7 cellular contexts compared by ENCODE assay signal in genomic region chr1:70354332-70355110, GRCh38.
DNase-seq lines count a peak whose midpoint lies in the region; ATAC-seq and FAIRE-seq lines count a peak whose summit lies in the region.

TSS of gene ANKRD13C (minus strand) at chr1:70354722. CDS start at chr1:70354408, 314 bp downstream.

- peak; percentile 84 for ATAC-seq in HG02981 (IDR thresholded peaks at IDR 0.05; ENCODE audit: unreplicated experiment)

- FAIRE-seq in GM18507 (lab: Jason Lieb, UNC) = peak; percentile 93

- DNase-seq in GM18507 (ENCODE audit: extremely low spot score, insufficient read length, low read depth) = peak; percentile 90
- peak; percentile 92 for DNase-seq in NCI-H2029 treated with DMSO at 0.1 percent for 48 hours (lab: John Stamatoyannopoulos, UW)
- peak; percentile 83 for DNase-seq in T-helper 9 cell
- DNase-seq in astrocyte of the hippocampus (ENCODE audit: low read depth, low spot score) = peak; percentile 98
- DNase-seq in hippocampal formation (lab: John Stamatoyannopoulos, UW) = peak; percentile 86 to 95
- DNase-seq in retina = peak; percentile 99

Comparison
In these comparisons a context has a peak if more than half of its experiments do, and no peak if none do; other contexts are left out.
1. Peak in every context shown above with its lines: DNase-seq and ATAC-seq.